Comparison of ENCODE assay signal across 16 cellular contexts in genomic region chr3:452221-452620, GRCh38.
DNase-seq lines count a peak whose midpoint lies in the region.
"Had no signal": no experiment of that assay in that cellular context is flagged by ENCODE, and none has a peak within 500 bp of the region (broad histone marks: within the 10 kb centered on the region; RNA-seq: fewer than 3 reads in every experiment).

No MANE protein-coding gene starts in this region.

- H3K27me3 Mint-ChIP-seq in activated T-cell treated with anti-CD3 and anti-CD28 coated beads, Interleukin-2, amount 50 U/mL, for 24 hours: no peaks in the 10 kb centered on the region

- no peaks in the 10 kb centered on the region for H3K36me3 Mint-ChIP-seq in activated T-cell treated with anti-CD3 and anti-CD28 coated beads, Interleukin-2, amount 50 U/mL, for 24 hours (ENCODE audit: low read depth)
- H3K36me3 Mint-ChIP-seq: CD4-positive, alpha-beta memory T cell had no signal

- intact Hi-C loops in posterior vena cava (cut with DNase I): no loop called here

- no peaks in the 10 kb centered on the region for H3K9me3 Mint-ChIP-seq in activated T-cell treated with anti-CD3 and anti-CD28 coated beads, Interleukin-2, amount 50 U/mL, for 24 hours

- H3K4me3 Mint-ChIP-seq in activated T-cell treated with anti-CD3 and anti-CD28 coated beads, Interleukin-2, amount 50 U/mL, for 24 hours: no peak overlapping the region
- H3K4me3 Mint-ChIP-seq: CD4-positive, alpha-beta memory T cell had no signal

- no peaks in the 10 kb centered on the region for H3K4me1 Mint-ChIP-seq in activated T-cell treated with anti-CD3 and anti-CD28 coated beads, Interleukin-2, amount 50 U/mL, for 24 hours (ENCODE audit: low read depth)
- H3K4me1 Mint-ChIP-seq: CD4-positive, alpha-beta memory T cell had no signal

- DNase-seq in DMS 273 (lab: John Stamatoyannopoulos, UW; ENCODE audit: unreplicated experiment): peak; percentile 67
- no peak for DNase-seq in DMS 273 treated with DMSO at 0.1 percent for 48 hours (lab: John Stamatoyannopoulos, UW)
- peak; percentile 75 for DNase-seq in NCI-H82 (lab: John Stamatoyannopoulos, UW)
- peak; percentile 44 to 81 for DNase-seq in cerebellar nuclear complex (lab: John Stamatoyannopoulos, UW)
- DNase-seq in activated T-cell treated with anti-CD3 and anti-CD28 coated beads, Interleukin-2, amount 50 U/mL, for 24 hours: no peak
- no peak for DNase-seq in AML-193 (lab: John Stamatoyannopoulos, UW)
- DNase-seq in posterior vena cava (ENCODE audit: low spot score): no peak
- no peak for DNase-seq in activated CD4-positive, CD25-positive, alpha-beta regulatory T cell (lab: John Stamatoyannopoulos, UW)
- DNase-seq: Calu3; CD4-positive, alpha-beta memory T cell; COR-L47; DMS79; EL; GF-D8; GOT3; HCEC 1CT had no signal

- no peak overlapping the region for H3K27ac Mint-ChIP-seq in activated T-cell treated with anti-CD3 and anti-CD28 coated beads, Interleukin-2, amount 50 U/mL, for 24 hours
- H3K27ac Mint-ChIP-seq: CD4-positive, alpha-beta memory T cell had no signal

Comparison
In these comparisons a context has a peak if more than half of its experiments do, and no peak if none do; other contexts are left out.
1. DNase-seq: peak in DMS 273 (single experiment), NCI-H82 (single experiment) and cerebellar nuclear complex (2 of 2); none in DMS 273 treated with DMSO at 0.1 percent for 48 hours (single experiment), activated T-cell treated with anti-CD3 and anti-CD28 coated beads, Interleukin-2, amount 50 U/mL, for 24 hours (single experiment), AML-193 (0 of 2), posterior vena cava (single experiment) and activated CD4-positive, CD25-positive, alpha-beta regulatory T cell (0 of 4).